Comparison of ENCODE assay signal across 8 cellular contexts in genomic region chr6:70413829-70414494, GRCh38. TPM values are rescaled to one million over a fixed set of nuclear protein-coding genes. Genes with fewer than 3 reads are reported as not detected.
DNase-seq lines count a peak whose midpoint lies in the region; ATAC-seq, FAIRE-seq and TF ChIP-seq lines count a peak whose summit lies in the region.

No MANE protein-coding gene starts in this region.

- intact Hi-C loops in aorta (cut with DNase I) = loop anchor here in 1 of 2 donors (10.0 kb wide), 2 partner anchors 151 to 251 kb away; partner anchors contain the start of genes SDHAF4 and SMAP1

- H3K9ac ChIP-seq in mucosa of rectum (ENCODE audit: low read depth in 1 of 2, low read length in 2 of 2) = peak overlapping the region; percentile 92 to 97

- H3K27me3 Mint-ChIP-seq in T-helper 17 cell = no peaks in the 10 kb centered on the region

- H3K4me3 Mint-ChIP-seq in T-helper 17 cell = peak overlapping the region; percentile 100

- H3K4me3 ChIP-seq in epithelial cell of esophagus (ENCODE audit: low read length) (peak overlapping the region; percentile 90), mucosa of rectum (ENCODE audit: low read length in 2 of 2) (peak overlapping the region; percentile 97 to 99), aorta (ENCODE audit: low read length in 2 of 2) (peak overlapping the region; percentile 88)

- H3K27ac ChIP-seq in mucosa of rectum (ENCODE audit: low read depth in 2 of 2, low read length in 2 of 2) = peak overlapping the region; percentile 82 to 85
- H3K27ac ChIP-seq in aorta (ENCODE audit: low read depth in 1 of 2, low read length in 2 of 2) = peak overlapping the region in 1 of 2 donors; percentile 42

- TF ChIP-seq CTCF in epithelial cell of esophagus (IDR thresholded peaks at IDR 0.05; ENCODE audit: insufficient read depth, low read depth, low read length, missing control alignments) = no peak

- peak overlapping the region; percentile 99 for H3K27ac Mint-ChIP-seq in T-helper 17 cell

- no peak for FAIRE-seq in HTR-8/SVneo (lab: Jason Lieb, UNC)

- peak; percentile 24 for ATAC-seq in GM21381 (IDR thresholded peaks at IDR 0.05; ENCODE audit: unreplicated experiment)
- ATAC-seq in T-helper 17 cell = peak; percentile 20
- ATAC-seq in aorta (ENCODE audit: low FRiP score) = peak; percentile 17

- DNase-seq in NCI-H1417 (lab: John Stamatoyannopoulos, UW) = peak; percentile 36 to 78 (median 78)
- no peak for DNase-seq in NCI-H1417 treated with DMSO at 0.1 percent for 48 hours (lab: John Stamatoyannopoulos, UW)
- peak; percentile 12 for DNase-seq in HTR-8/SVneo (ENCODE audit: insufficient read length, low spot score)
- DNase-seq in T-helper 17 cell = peak in 2 of 3 donors; percentile 18 to 43
- peak; percentile 26 for DNase-seq in epithelial cell of esophagus (ENCODE audit: low read depth)
- peak in 1 of 2 donors; percentile 54 for DNase-seq in aorta

- H3K9me3 ChIP-seq in T-helper 17 cell (ENCODE audit: control insufficient read depth, low read length, poor library complexity, severe bottlenecking) = no peaks in the 10 kb centered on the region
- H3K9me3 ChIP-seq in mucosa of rectum (ENCODE audit: control insufficient read depth in 2 of 2, low read length in 2 of 2) = no peaks in the 10 kb centered on the region
- H3K9me3 ChIP-seq in aorta (ENCODE audit: control insufficient read depth, low read length) = no peaks in the 10 kb centered on the region

- H3K27me3 ChIP-seq in mucosa of rectum (ENCODE audit: control insufficient read depth in 2 of 2, insufficient read depth in 2 of 2, low read length in 2 of 2) (no peaks in the 10 kb centered on the region), aorta (ENCODE audit: control insufficient read depth in 1 of 2, insufficient read depth in 2 of 2, low read length in 1 of 2) (no peaks in the 10 kb centered on the region)

- H3K4me1 ChIP-seq in mucosa of rectum (ENCODE audit: control insufficient read depth in 2 of 2, insufficient read depth in 2 of 2, low read length in 2 of 2) = peaks cover 12 to 25% of the 10 kb centered on the region in 2 donors
- H3K4me1 ChIP-seq in aorta (ENCODE audit: control insufficient read depth in 1 of 2, insufficient read depth in 2 of 2, low read length in 2 of 2) = peaks cover 0 to 3% of the 10 kb centered on the region in 2 donors

- H3K36me3 Mint-ChIP-seq in T-helper 17 cell (ENCODE audit: low read depth) = peaks cover 5% of the 10 kb centered on the region

- H3K4me1 Mint-ChIP-seq in T-helper 17 cell = peaks cover 24% of the 10 kb centered on the region

- WGBS in aorta, 2 donors = 1% methylated on average over 29 to 44 of the region's 44 CpGs

- peaks cover 6 to 7% of the 10 kb centered on the region in 2 donors for H3K36me3 ChIP-seq in mucosa of rectum (ENCODE audit: control insufficient read depth in 2 of 2, insufficient read depth in 2 of 2, low read length in 2 of 2)
- peaks cover 0 to 3% of the 10 kb centered on the region in 2 donors for H3K36me3 ChIP-seq in aorta (ENCODE audit: control insufficient read depth in 1 of 2, insufficient read depth in 2 of 2, low read length in 1 of 2)

RNA-seq across cellular contexts. Expression of gene FAM135A, which starts 0.7 kb away (rescaled TPM):
- total RNA-seq in T-helper 17 cell (1 to 10 TPM; 5.8 to 8.1 TPM), aorta (10 to 100 TPM; 21.6 to 25.7 TPM)
- 10 to 100 TPM in 1 of 2 donors, 1 to 10 TPM in 1; 6.9 to 10.5 TPM for polyA plus RNA-seq in aorta
